8 cellular contexts compared by ENCODE assay signal in genomic region chr6:34888441-34888820, GRCh38. TPM values are rescaled to one million over a fixed set of nuclear protein-coding genes. Genes with fewer than 3 reads are reported as not detected.
A peak's percentile ranks its signal among the peaks of the same experiment; 100 is the strongest.
DNase-seq lines count a peak whose midpoint lies in the region; ATAC-seq, FAIRE-seq and TF ChIP-seq lines count a peak whose summit lies in the region.

No MANE protein-coding gene starts in this region.

- H3K9me3 ChIP-seq in Peyer's patch: no peaks in the 10 kb centered on the region
- no peaks in the 10 kb centered on the region for H3K9me3 ChIP-seq in esophagus squamous epithelium
- no peaks in the 10 kb centered on the region for H3K9me3 ChIP-seq in psoas muscle

- peak overlapping the region; percentile 87 to 92 (median 92) for H3K27ac ChIP-seq in Peyer's patch
- peak overlapping the region; percentile 92 to 96 (median 94) for H3K27ac ChIP-seq in esophagus squamous epithelium
- peak overlapping the region; percentile 92 for H3K27ac ChIP-seq in psoas muscle

- H3K27me3 ChIP-seq in Peyer's patch: no peaks in the 10 kb centered on the region
- no peaks in the 10 kb centered on the region for H3K27me3 ChIP-seq in esophagus squamous epithelium
- no peaks in the 10 kb centered on the region for H3K27me3 ChIP-seq in psoas muscle (ENCODE audit: insufficient read depth in 3 of 3, low read length in 2 of 3)

- 0 to 1% methylated on average over 6 to 7 of the region's 7 CpGs for WGBS in esophagus squamous epithelium, 2 donors
- 0 to 1% (median 0%) methylated on average over 7 of the region's 7 CpGs for WGBS in psoas muscle, 3 donors

- TF ChIP-seq POLR2A in Peyer's patch (IDR thresholded peaks at IDR 0.05): no peak
- TF ChIP-seq POLR2A in esophagus squamous epithelium (IDR thresholded peaks at IDR 0.05): no peak
- no peak for TF ChIP-seq POLR2A in H54 (IDR thresholded peaks at IDR 0.05; ENCODE audit: low read depth, low read length)

- H3K36me3 ChIP-seq in Peyer's patch (peaks cover 0 to 6% (median 0%) of the 10 kb centered on the region in 3 donors), esophagus squamous epithelium (peaks cover 0 to 12% (median 0%) of the 10 kb centered on the region in 3 donors), psoas muscle (ENCODE audit: insufficient read depth in 1 of 2, low read depth in 1 of 2) (peaks cover 0 to 21% of the 10 kb centered on the region in 2 donors)

- DNase-seq in GM12865 (ENCODE audit: low read depth) (no peak), Peyer's patch (no peak), esophagus squamous epithelium (lab: John Stamatoyannopoulos, UW) (no peak), psoas muscle (no peak), AG08395 (ENCODE audit: low spot score) (no peak), H54 (ENCODE audit: insufficient read length, low spot score) (no peak)
- DNase-seq in activated CD4-positive, alpha-beta T cell treated with anti-CD3 and anti-CD28 coated beads, Interleukin-2, amount 50 U/mL, for 1 hour: no peak

- intact Hi-C loops in esophagus squamous epithelium (cut with DNase I) (no loop called here), psoas muscle (cut with DNase I) (loop anchor here (1.0 to 10.0 kb wide), 3 partner anchors 96 to 131 kb away; partner anchors contain the start of genes BLTP3A (in 1 of the 2) and SNRPC (in 1 of the 2))

- H3K4me3 ChIP-seq in GM12865 (ENCODE audit: low read depth, low read length): peak overlapping the region; percentile 94
- peak overlapping the region; percentile 83 to 98 (median 88) for H3K4me3 ChIP-seq in Peyer's patch
- peak overlapping the region; percentile 63 to 97 (median 90) for H3K4me3 ChIP-seq in esophagus squamous epithelium
- peak overlapping the region; percentile 79 for H3K4me3 ChIP-seq in psoas muscle

- no peak for FAIRE-seq in H54 (lab: Jason Lieb, UNC)

- no peak for ATAC-seq in psoas muscle
- ATAC-seq in GM19324 (IDR thresholded peaks at IDR 0.05; ENCODE audit: low FRiP score, unreplicated experiment): no peak

- no peak for TF ChIP-seq CTCF in GM12865 (IDR thresholded peaks at IDR 0.05; ENCODE audit: insufficient read depth, low read depth, low read length, missing control alignments)
- TF ChIP-seq CTCF in Peyer's patch (IDR thresholded peaks at IDR 0.05): no peak
- no peak for TF ChIP-seq CTCF in esophagus squamous epithelium (IDR thresholded peaks at IDR 0.05)
- TF ChIP-seq CTCF in psoas muscle (IDR thresholded peaks at IDR 0.05): no peak

- H3K4me1 ChIP-seq in Peyer's patch: peaks cover 0 to 31% (median 8%) of the 10 kb centered on the region in 4 donors
- H3K4me1 ChIP-seq in esophagus squamous epithelium: peaks cover 23 to 58% (median 25%) of the 10 kb centered on the region in 3 donors
- peaks cover 15% of the 10 kb centered on the region for H3K4me1 ChIP-seq in psoas muscle

RNA-seq across cellular contexts. Expression of gene TAF11, which starts 0.6 kb away (rescaled TPM):
- total RNA-seq in Peyer's patch: 10 to 100 TPM; 22.1 to 30.5 (median 25.4) TPM
- 10 to 100 TPM in 3 of 4 donors, 1 to 10 TPM in 1; 8.4 to 21.2 (median 18.8) TPM for total RNA-seq in esophagus squamous epithelium
- total RNA-seq in psoas muscle: 10 to 100 TPM; 17.4 to 25.8 (median 23.1) TPM
- polyA plus RNA-seq in psoas muscle: 10 to 100 TPM; 31.8 to 71.8 (median 60.9) TPM

RNA-seq across cellular contexts. Expression of gene ANKS1A, which starts 0.6 kb away (rescaled TPM):
- total RNA-seq in Peyer's patch (10 to 100 TPM; 24.3 to 42.1 (median 31.9) TPM), esophagus squamous epithelium (10 to 100 TPM; 12.6 to 27.1 (median 17.5) TPM), psoas muscle (10 to 100 TPM in 1 of 4 donors, 1 to 10 TPM in 3; 6.1 to 12.4 (median 7.7) TPM)
- polyA plus RNA-seq in psoas muscle: 1 to 10 TPM; 3.9 to 5.7 (median 5.6) TPM
